15 cellular contexts compared by ENCODE assay signal in genomic region chr7:137994091-137994688, GRCh38. TPM values are rescaled to one million over a fixed set of nuclear protein-coding genes. Genes with fewer than 3 reads are reported as not detected.
DNase-seq lines count a peak whose midpoint lies in the region; ATAC-seq, FAIRE-seq and TF ChIP-seq lines count a peak whose summit lies in the region.
"Had no signal": no experiment of that assay in that cellular context is flagged by ENCODE, and none has a peak within 500 bp of the region (broad histone marks: within the 10 kb centered on the region; RNA-seq: fewer than 3 reads in every experiment).

No MANE protein-coding gene starts in this region.

- H3K27me3 Mint-ChIP-seq in natural killer cell (ENCODE audit: low read depth in 2 of 2): no peaks in the 10 kb centered on the region
- H3K27me3 Mint-ChIP-seq in natural killer cell treated with Interleukin-12 subunit alpha and Interleukin-12 subunit beta and Interleukin-15 and Interleukin-18, amount 100 ng/mL, for 72 hours: no peaks in the 10 kb centered on the region
- H3K27me3 Mint-ChIP-seq: naive thymus-derived CD4-positive, alpha-beta T cell had no signal

- FAIRE-seq in endothelial cell of umbilical vein (lab: Jason Lieb, UNC): no peak
- no peak for FAIRE-seq in pancreas (lab: Jason Lieb, UNC)
- FAIRE-seq: islet of Langerhans had no signal

- H3K4me3 ChIP-seq in endothelial cell of umbilical vein (replicated peaks in 1 of 3; ENCODE audit: insufficient read depth in 1 of 3, low read depth in 1 of 3, low read length in 3 of 3): no peak overlapping the region
- H3K4me3 ChIP-seq in pancreas: no peak overlapping the region
- no peak overlapping the region for H3K4me3 ChIP-seq in aorta (ENCODE audit: low read length in 2 of 2)

- BruUV-seq in endothelial cell of umbilical vein (replicated peaks; lab: Mats Ljungman, UMichigan): no TSS peak

- H3K9ac ChIP-seq in endothelial cell of umbilical vein (replicated peaks; ENCODE audit: extremely low read depth, insufficient read depth, low read length): no peak overlapping the region

- H3K36me3 ChIP-seq in endothelial cell of umbilical vein (ENCODE audit: control insufficient read depth in 2 of 2, extremely low read depth in 1 of 2, insufficient read depth in 2 of 2, low read length in 2 of 2): no peaks in the 10 kb centered on the region
- no peaks in the 10 kb centered on the region for H3K36me3 ChIP-seq in pancreas
- H3K36me3 ChIP-seq in aorta (ENCODE audit: control insufficient read depth in 1 of 2, insufficient read depth in 2 of 2, low read length in 1 of 2): no peaks in the 10 kb centered on the region

- H3K9me3 ChIP-seq in endothelial cell of umbilical vein (replicated peaks; ENCODE audit: control insufficient read depth, insufficient read depth, low read length) (no peaks in the 10 kb centered on the region), pancreas (no peaks in the 10 kb centered on the region), aorta (ENCODE audit: control insufficient read depth, low read length) (no peaks in the 10 kb centered on the region)

- no peaks in the 10 kb centered on the region for H3K9me3 Mint-ChIP-seq in natural killer cell
- no peaks in the 10 kb centered on the region for H3K9me3 Mint-ChIP-seq in natural killer cell treated with Interleukin-12 subunit alpha and Interleukin-12 subunit beta and Interleukin-15 and Interleukin-18, amount 100 ng/mL, for 72 hours
- H3K9me3 Mint-ChIP-seq: H9; naive thymus-derived CD4-positive, alpha-beta T cell had no signal

- TF ChIP-seq CTCF in natural killer cell (IDR thresholded peaks at IDR 0.05) (no peak), endothelial cell of umbilical vein (IDR thresholded peaks at IDR 0.05; ENCODE audit: extremely low read depth in 1 of 2, insufficient read depth in 1 of 2, low read depth in 1 of 2, low read length in 2 of 2) (no peak), pancreas (IDR thresholded peaks at IDR 0.05) (no peak)

- POLR2A ChIA-PET in endothelial cell of umbilical vein (lab: Charles Lee): no interaction called here

- no peak overlapping the region for H3K4me3 Mint-ChIP-seq in natural killer cell
- H3K4me3 Mint-ChIP-seq in natural killer cell treated with Interleukin-12 subunit alpha and Interleukin-12 subunit beta and Interleukin-15 and Interleukin-18, amount 100 ng/mL, for 72 hours: no peak overlapping the region
- H3K4me3 Mint-ChIP-seq: H9; naive thymus-derived CD4-positive, alpha-beta T cell had no signal

- H3K27ac Mint-ChIP-seq in natural killer cell: peak overlapping the region; percentile 7 to 61
- H3K27ac Mint-ChIP-seq in natural killer cell treated with Interleukin-12 subunit alpha and Interleukin-12 subunit beta and Interleukin-15 and Interleukin-18, amount 100 ng/mL, for 72 hours: peak overlapping the region in 1 of 2 donors; percentile 21

- H3K27ac ChIP-seq in endothelial cell of umbilical vein (ENCODE audit: insufficient read depth, low read depth, low read length) (peak overlapping the region; percentile 92), pancreas (peak overlapping the region in 3 of 4 donors; percentile 9 to 46 (median 20)), aorta (ENCODE audit: low read depth in 1 of 2, low read length in 2 of 2) (peak overlapping the region; percentile 29 to 73)

- peaks cover 46 to 47% of the 10 kb centered on the region in 2 donors for H3K4me1 Mint-ChIP-seq in natural killer cell
- peaks cover 42 to 47% of the 10 kb centered on the region in 2 donors for H3K4me1 Mint-ChIP-seq in natural killer cell treated with Interleukin-12 subunit alpha and Interleukin-12 subunit beta and Interleukin-15 and Interleukin-18, amount 100 ng/mL, for 72 hours (ENCODE audit: low read depth in 2 of 2)

- no peak for TF ChIP-seq POLR2A in endothelial cell of umbilical vein (IDR thresholded peaks at IDR 0.05; ENCODE audit: low read depth, low read length)

- DNase-seq in natural killer cell (no peak), endothelial cell of umbilical vein (ENCODE audit: low read depth, low spot score) (no peak), pancreas (no peak), aorta (no peak), D341Med (ENCODE audit: low spot score) (no peak), NCI-H2029 (lab: John Stamatoyannopoulos, UW) (no peak), left lobe of liver (ENCODE audit: low spot score) (no peak)
- no peak for DNase-seq in natural killer cell treated with Interleukin-12 subunit alpha and Interleukin-12 subunit beta and Interleukin-15 and Interleukin-18, amount 100 ng/mL, for 72 hours (ENCODE audit: low spot score)
- DNase-seq: activated CD4-positive, alpha-beta T cell treated with anti-CD3 and anti-CD28 coated beads, Interleukin-2, amount 50 U/mL, for 4 hours; activated gamma-delta T cell; DND-41; H9; naive thymus-derived CD4-positive, alpha-beta T cell; NCI-H748 treated with DMSO at 0.1 percent for 48 hours had no signal

- H3K27me3 ChIP-seq in endothelial cell of umbilical vein (ENCODE audit: control insufficient read depth in 2 of 2, insufficient read depth in 2 of 2, low read length in 2 of 2) (no peaks in the 10 kb centered on the region), pancreas (no peaks in the 10 kb centered on the region), aorta (ENCODE audit: control insufficient read depth in 1 of 2, insufficient read depth in 2 of 2, low read length in 1 of 2) (no peaks in the 10 kb centered on the region)

- intact Hi-C loops in natural killer cell (cut with micrococcal nuclease) (no loop called here), endothelial cell of umbilical vein (cut with micrococcal nuclease) (no loop called here), pancreas (cut with DNase I) (no loop called here), aorta (cut with DNase I) (no loop called here)

- dilution Hi-C loops in endothelial cell of umbilical vein (cut with MboI; ENCODE audit: extremely low pct_ligation_motif_present, low sequenced_read_pairs): no loop called here

- ATAC-seq in natural killer cell: no peak
- no peak for ATAC-seq in natural killer cell treated with Interleukin-12 subunit alpha and Interleukin-12 subunit beta and Interleukin-15 and Interleukin-18, amount 100 ng/mL, for 72 hours
- peak; percentile 33 to 60 (median 50) for ATAC-seq in pancreas
- no peak for ATAC-seq in aorta (ENCODE audit: low FRiP score)
- ATAC-seq in left lobe of liver: no peak
- ATAC-seq: naive thymus-derived CD4-positive, alpha-beta T cell had no signal

- H3K79me2 ChIP-seq in endothelial cell of umbilical vein (ENCODE audit: control insufficient read depth, insufficient read depth, low read length): peaks cover 67% of the 10 kb centered on the region

- H3K36me3 Mint-ChIP-seq in natural killer cell: no peaks in the 10 kb centered on the region
- peaks cover 5% of the 10 kb centered on the region for H3K36me3 Mint-ChIP-seq in natural killer cell treated with Interleukin-12 subunit alpha and Interleukin-12 subunit beta and Interleukin-15 and Interleukin-18, amount 100 ng/mL, for 72 hours

- H3K4me1 ChIP-seq in endothelial cell of umbilical vein (ENCODE audit: control insufficient read depth, extremely low read depth, insufficient read depth, low read length) (peaks cover 75% of the 10 kb centered on the region), pancreas (peaks cover 30 to 59% (median 33%) of the 10 kb centered on the region in 3 donors), aorta (ENCODE audit: control insufficient read depth in 1 of 2, insufficient read depth in 2 of 2, low read length in 2 of 2) (peaks cover 3 to 18% of the 10 kb centered on the region in 2 donors)

- CTCF ChIA-PET in endothelial cell of umbilical vein (lab: Charles Lee): interaction anchor here (1.1 to 1.2 kb wide), 2 partner anchors 15 to 64 kb away, joined by 3 read pairs; no protein-coding TSS in a partner anchor

- no peaks in the 10 kb centered on the region for H4K20me1 ChIP-seq in endothelial cell of umbilical vein (replicated peaks; ENCODE audit: control insufficient read depth, extremely low read depth, insufficient read depth, low read length)

- H2AFZ ChIP-seq in endothelial cell of umbilical vein (ENCODE audit: low read depth, low read length): no peak overlapping the region

- 31 to 48% methylated on average over 6 of the region's 6 CpGs for WGBS in pancreas, 2 donors
- 27 to 29% methylated on average over 6 of the region's 6 CpGs for WGBS in aorta, 2 donors

- no peak overlapping the region for H3K4me2 ChIP-seq in endothelial cell of umbilical vein (ENCODE audit: insufficient read depth, low read length)

- no peaks in the 10 kb centered on the region for H3K9me1 ChIP-seq in endothelial cell of umbilical vein (replicated peaks; ENCODE audit: control insufficient read depth, extremely low read depth, insufficient read depth, low read length)

TF ChIP-seq in endothelial cell of umbilical vein, 7 proteins besides CTCF, POLR2A, EP300 and RAD21:
- TF ChIP-seq GATA2 (IDR thresholded peaks at IDR 0.05; ENCODE audit: insufficient read depth, insufficient read length, low read depth, low read length): no peak
- TF ChIP-seq MAX (IDR thresholded peaks at IDR 0.05; ENCODE audit: insufficient read depth, insufficient read length): no peak
- no peak for TF ChIP-seq EZH2 (IDR thresholded peaks at IDR 0.05; ENCODE audit: borderline replicate concordance, low read depth, low read length, severe bottlenecking)
- no peak for TF ChIP-seq MYC (IDR thresholded peaks at IDR 0.05; ENCODE audit: low read depth, low read length)
- TF ChIP-seq POLR2AphosphoS5 (IDR thresholded peaks at IDR 0.05; ENCODE audit: insufficient read depth, low read depth, low read length): no peak
- TF ChIP-seq FOS (IDR thresholded peaks at IDR 0.05; ENCODE audit: borderline replicate concordance, insufficient read depth, low read length): no peak
- TF ChIP-seq JUN (IDR thresholded peaks at IDR 0.05; ENCODE audit: borderline replicate concordance, insufficient read depth, insufficient read length, low read depth): no peak

RNA-seq across cellular contexts. Expression of gene CREB3L2, which starts 7.7 kb away (rescaled TPM):
- total RNA-seq in natural killer cell: 10 to 100 TPM; 45.9 to 54.6 (median 52.5) TPM
- 10 to 100 TPM; 53.5 to 59.0 TPM for total RNA-seq in natural killer cell treated with Interleukin-12 subunit alpha and Interleukin-12 subunit beta and Interleukin-15 and Interleukin-18, amount 100 ng/mL, for 72 hours
- 89.5 and 93.4 TPM in 2 replicates for total RNA-seq in endothelial cell of umbilical vein
- 29.6 and 32.1 TPM in 2 replicates for polyA plus RNA-seq in endothelial cell of umbilical vein
- 33.1 and 33.4 TPM in 2 replicates for polyA plus RNA-seq in endothelial cell of umbilical vein (2011; cell fraction: cytosol; rRNA removed)
- polyA plus RNA-seq in endothelial cell of umbilical vein (2011; cell fraction: nucleus; rRNA removed): 36.1 and 37.2 TPM in 2 replicates
- 26.6 and 30.7 TPM in 2 replicates for polyA plus RNA-seq in endothelial cell of umbilical vein (2012)
- 79.8 and 96.8 TPM in 2 replicates for polyA minus RNA-seq in endothelial cell of umbilical vein
- polyA minus RNA-seq in endothelial cell of umbilical vein (2011; cell fraction: cytosol; rRNA and poly(A)+ RNA removed): 14.5 TPM
- polyA minus RNA-seq in endothelial cell of umbilical vein (2011; cell fraction: nucleus; rRNA and poly(A)+ RNA removed): 110 and 141 TPM in 2 replicates
- total RNA-seq in pancreas: 10 to 100 TPM; 21.3 to 38.4 (median 32.3) TPM
- 10 to 100 TPM in 1 of 2 donors, 1 to 10 TPM in 1; 6.6 to 10.4 TPM for polyA plus RNA-seq in pancreas
- total RNA-seq in aorta: 100 to 1,000 TPM; 109 to 165 TPM
- polyA plus RNA-seq in aorta: 10 to 100 TPM; 10.6 to 38.4 TPM
- 27.1 TPM for total RNA-seq in left lobe of liver

Comparison
In these comparisons a context has a peak if more than half of its experiments do, and no peak if none do; other contexts are left out.
1. ATAC-seq: peak in pancreas (4 of 4); none in natural killer cell (0 of 3), natural killer cell treated with Interleukin-12 subunit alpha and Interleukin-12 subunit beta and Interleukin-15 and Interleukin-18, amount 100 ng/mL, for 72 hours (0 of 2), aorta (single experiment) and left lobe of liver (single experiment).
2. H3K27ac ChIP-seq: peak in every context shown above with its lines; median percentile 92 in endothelial cell of umbilical vein; 51 in aorta; 20 in pancreas.